ENCODE assay signal across 19 cellular contexts in the genomic region with DNA sequence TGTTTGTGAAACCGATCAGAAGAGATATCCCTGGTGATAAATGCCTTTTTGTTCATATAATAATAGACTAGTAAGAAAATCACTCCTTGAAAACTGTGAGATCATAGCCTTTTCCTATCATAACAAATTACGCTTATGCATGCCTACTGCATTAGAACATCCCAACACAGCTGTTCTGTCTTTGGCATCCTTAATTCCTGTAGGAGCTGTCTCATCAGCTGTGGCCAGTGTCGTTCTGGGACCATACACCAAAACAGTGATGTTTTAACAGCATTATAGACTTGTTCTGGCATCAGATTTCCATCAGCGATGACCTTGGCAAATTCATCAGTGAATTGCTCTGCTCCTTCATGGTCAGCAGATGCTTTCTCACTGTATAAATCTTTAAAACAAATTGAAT.
A peak's percentile ranks its signal among the peaks of the same experiment; 100 is the strongest.
DNase-seq lines count a peak whose midpoint lies in the region; ATAC-seq and TF ChIP-seq lines count a peak whose summit lies in the region.
"Had no signal": no experiment of that assay in that cellular context is flagged by ENCODE, and none has a peak within 500 bp of the region (broad histone marks: within the 10 kb centered on the region; RNA-seq: fewer than 3 reads in every experiment).

No MANE protein-coding gene starts in this region.

- no peaks in the 10 kb centered on the region for H3K27me3 Mint-ChIP-seq in Caco-2 (ENCODE audit: insufficient read depth, unreplicated experiment)

- H3K27me3 ChIP-seq in brain microvascular endothelial cell (replicated peaks), result no peaks in the 10 kb centered on the region
- H3K27me3 ChIP-seq in kidney epithelial cell (ENCODE audit: control insufficient read depth, insufficient read depth, low read length), result no peaks in the 10 kb centered on the region
- H3K27me3 ChIP-seq in Caco-2 (replicated peaks; ENCODE audit: control insufficient read depth, insufficient read depth, low read length), result no peaks in the 10 kb centered on the region
- H3K27me3 ChIP-seq: colonic mucosa, gastrocnemius medialis, neutrophil had no signal

- no peaks in the 10 kb centered on the region for H3K9me3 ChIP-seq in Caco-2
- H3K9me3 ChIP-seq: colonic mucosa, gastrocnemius medialis, neutrophil had no signal

- no peaks in the 10 kb centered on the region for H3K9me3 Mint-ChIP-seq in Caco-2 (ENCODE audit: unreplicated experiment)
- H3K9me3 Mint-ChIP-seq: stimulated activated effector memory CD8-positive, alpha-beta T cell treated with anti-CD3 and anti-CD28 coated beads, Interleukin-12 subunit alpha, Interleukin-12 subunit beta, amount 100 ng/mL, for 72 hours had no signal

- ATAC-seq in sciatic nerve, result no peak
- ATAC-seq: gastrocnemius medialis; left lobe of liver; stimulated activated effector memory CD8-positive, alpha-beta T cell treated with anti-CD3 and anti-CD28 coated beads, Interleukin-12 subunit alpha, Interleukin-12 subunit beta, amount 100 ng/mL, for 72 hours had no signal

- H3K4me1 ChIP-seq in Caco-2, result no peaks in the 10 kb centered on the region
- H3K4me1 ChIP-seq: colonic mucosa had no signal

- H3K4me3 Mint-ChIP-seq in Caco-2 (ENCODE audit: unreplicated experiment), result no peak overlapping the region
- H3K4me3 Mint-ChIP-seq: stimulated activated effector memory CD8-positive, alpha-beta T cell treated with anti-CD3 and anti-CD28 coated beads, Interleukin-12 subunit alpha, Interleukin-12 subunit beta, amount 100 ng/mL, for 72 hours had no signal

- no TSS peak for BruUV-seq in Caco-2 (replicated peaks; lab: Mats Ljungman, UMichigan)

- no peak overlapping the region for H3K27ac Mint-ChIP-seq in Caco-2 (ENCODE audit: unreplicated experiment)
- H3K27ac Mint-ChIP-seq: stimulated activated effector memory CD8-positive, alpha-beta T cell treated with anti-CD3 and anti-CD28 coated beads, Interleukin-12 subunit alpha, Interleukin-12 subunit beta, amount 100 ng/mL, for 72 hours had no signal

- in situ Hi-C loops in brain microvascular endothelial cell (cut with HindIII; ENCODE audit: low pct_ligation_motif_present, low sequenced_read_pairs), result no loop called here

- H3K27ac ChIP-seq in brain microvascular endothelial cell, result peak overlapping the region; percentile 82
- H3K27ac ChIP-seq: C4-2B, colonic mucosa, gastrocnemius medialis, neutrophil had no signal

- no peaks in the 10 kb centered on the region for H3K4me1 Mint-ChIP-seq in Caco-2 (ENCODE audit: low read depth, unreplicated experiment)
- H3K4me1 Mint-ChIP-seq: stimulated activated effector memory CD8-positive, alpha-beta T cell treated with anti-CD3 and anti-CD28 coated beads, Interleukin-12 subunit alpha, Interleukin-12 subunit beta, amount 100 ng/mL, for 72 hours had no signal

- POLR2A ChIA-PET in Caco-2 (lab: Charles Lee), result no interaction called here

- no peaks in the 10 kb centered on the region for H3K36me3 ChIP-seq in brain microvascular endothelial cell (replicated peaks)
- H3K36me3 ChIP-seq in kidney epithelial cell (ENCODE audit: control insufficient read depth, insufficient read depth, low read length), result no peaks in the 10 kb centered on the region
- no peaks in the 10 kb centered on the region for H3K36me3 ChIP-seq in Caco-2 (ENCODE audit: control insufficient read depth, insufficient read depth, low read length)
- H3K36me3 ChIP-seq: colonic mucosa, gastrocnemius medialis, neutrophil had no signal

- DNase-seq in AG08395 (ENCODE audit: low spot score), result peak; percentile 48
- DNase-seq in HS-5 (ENCODE audit: low read depth), result peak; percentile 69
- DNase-seq in brain microvascular endothelial cell, result peak; percentile 93
- DNase-seq in kidney epithelial cell (ENCODE audit: low read depth), result peak; percentile 61
- no peak for DNase-seq in sciatic nerve (ENCODE audit: low spot score)
- no peak for DNase-seq in NCI-H526 treated with DMSO at 0.1 percent for 48 hours (lab: John Stamatoyannopoulos, UW)
- no peak for DNase-seq in hippocampal formation (lab: John Stamatoyannopoulos, UW)
- DNase-seq in Caco-2, result no peak
- DNase-seq: activated CD8-positive, alpha-beta memory T cell treated with anti-CD3 and anti-CD28 coated beads for 24 hours; activated naive CD4-positive, alpha-beta T cell; colonic mucosa; gastrocnemius medialis; GF-D8; NCI-H345; stimulated activated CD4-positive, alpha-beta T cell treated with anti-CD3 and anti-CD28 coated beads, Interleukin-1b, Interleukin-23, amount 100 ng/mL, for 48 hours had no signal

- no peak for TF ChIP-seq CTCF in brain microvascular endothelial cell (IDR thresholded peaks at IDR 0.05; ENCODE audit: low read depth, low read length, missing control alignments)
- TF ChIP-seq CTCF in kidney epithelial cell (IDR thresholded peaks at IDR 0.05; ENCODE audit: insufficient read depth, low read length, poor library complexity, severe bottlenecking), result no peak
- no peak for TF ChIP-seq CTCF in Caco-2 (IDR thresholded peaks at IDR 0.05; ENCODE audit: insufficient read depth in 1 of 2, low read depth in 1 of 2, low read length in 1 of 2, severe bottlenecking in 1 of 2, unreplicated experiment in 1 of 2)

- CTCF ChIA-PET in Caco-2 (lab: Charles Lee), result interaction anchor here (0.6 kb wide), 1 partner anchor 730 kb away, joined by 4 read pairs; no protein-coding TSS in a partner anchor

- H3K4me3 ChIP-seq in brain microvascular endothelial cell (ENCODE audit: low read depth, low read length), result no peak overlapping the region
- no peak overlapping the region for H3K4me3 ChIP-seq in kidney epithelial cell (ENCODE audit: low read depth, low read length)
- no peak overlapping the region for H3K4me3 ChIP-seq in Caco-2 (ENCODE audit: low read depth, low read length)
- H3K4me3 ChIP-seq: colonic mucosa, gastrocnemius medialis had no signal

- intact Hi-C loops in sciatic nerve (cut with DNase I), result no loop called here
- intact Hi-C loops in Caco-2 (cut with micrococcal nuclease; ENCODE audit: unreplicated experiment), result no loop called here

- no peaks in the 10 kb centered on the region for H3K36me3 Mint-ChIP-seq in Caco-2 (ENCODE audit: insufficient read depth, unreplicated experiment)
- H3K36me3 Mint-ChIP-seq: stimulated activated effector memory CD8-positive, alpha-beta T cell treated with anti-CD3 and anti-CD28 coated beads, Interleukin-12 subunit alpha, Interleukin-12 subunit beta, amount 100 ng/mL, for 72 hours had no signal

Comparison
In these comparisons a context has a peak if more than half of its experiments do, and no peak if none do; other contexts are left out.
1. DNase-seq: peak in AG08395 (single experiment), HS-5 (single experiment), brain microvascular endothelial cell (single experiment) and kidney epithelial cell (single experiment); none in sciatic nerve (single experiment), NCI-H526 treated with DMSO at 0.1 percent for 48 hours (single experiment), hippocampal formation (0 of 2) and Caco-2 (0 of 2).